In genomic region chr20:31951530-31952453, GRCh38 we compare ENCODE assay signal across 8 cellular contexts.
DNase-seq lines count a peak whose midpoint lies in the region; ATAC-seq, FAIRE-seq and TF ChIP-seq lines count a peak whose summit lies in the region.

TSS of gene PDRG1 (minus strand) at chr20:31952046. CDS start at chr20:31951961, 85 bp downstream.

- FAIRE-seq in A204.1 (lab: Jason Lieb, UNC) = peak; percentile 74

- peak within 1 kb of the TSS; percentile 94 for H3K4me3 ChIP-seq in retinal pigment epithelial cell (ENCODE audit: low read length)

- peak; percentile 94 for TF ChIP-seq CTCF in retinal pigment epithelial cell (conservative IDR thresholded peaks at IDR 0.05; ENCODE audit: low read depth, low read length)

- ATAC-seq in GM18517 (IDR thresholded peaks at IDR 0.05; ENCODE audit: unreplicated experiment) (peak; percentile 78), HG03039 (IDR thresholded peaks at IDR 0.05; ENCODE audit: unreplicated experiment) (peak; percentile 90)

- DNase-seq in NCI-H2029 treated with DMSO at 0.1 percent for 48 hours (lab: John Stamatoyannopoulos, UW) (peak; percentile 92), T-helper 22 cell (ENCODE audit: low read depth) (peak; percentile 88), astrocyte of the hippocampus (ENCODE audit: low read depth, low spot score) (peak; percentile 99), hypothalamus (lab: John Stamatoyannopoulos, UW) (peak; percentile 35 to 95 (median 83)), retinal pigment epithelial cell (ENCODE audit: low read depth) (peak; percentile 77)

Comparison
In these comparisons a context has a peak if more than half of its experiments do, and no peak if none do; other contexts are left out.
1. Peak in every context shown above with its lines: DNase-seq, ATAC-seq and H3K4me3 ChIP-seq.